In genomic region chr2:167579826-167580225, GRCh38 we compare ENCODE assay signal across 1 cellular context.
TF ChIP-seq lines count a peak whose summit lies in the region.

No MANE protein-coding gene starts in this region.

TF ChIP-seq in H1, 55 proteins besides CTCF, POLR2A, EP300 and RAD21 (continued from another document):
- TF ChIP-seq ATF3 (IDR thresholded peaks at IDR 0.05; ENCODE audit: insufficient read depth, low read depth, low read length): no peak
- TF ChIP-seq YY1 (IDR thresholded peaks at IDR 0.05; ENCODE audit: low read depth, low read length): no peak
